Comparison of ENCODE assay signal across 8 cellular contexts in the genomic region with DNA sequence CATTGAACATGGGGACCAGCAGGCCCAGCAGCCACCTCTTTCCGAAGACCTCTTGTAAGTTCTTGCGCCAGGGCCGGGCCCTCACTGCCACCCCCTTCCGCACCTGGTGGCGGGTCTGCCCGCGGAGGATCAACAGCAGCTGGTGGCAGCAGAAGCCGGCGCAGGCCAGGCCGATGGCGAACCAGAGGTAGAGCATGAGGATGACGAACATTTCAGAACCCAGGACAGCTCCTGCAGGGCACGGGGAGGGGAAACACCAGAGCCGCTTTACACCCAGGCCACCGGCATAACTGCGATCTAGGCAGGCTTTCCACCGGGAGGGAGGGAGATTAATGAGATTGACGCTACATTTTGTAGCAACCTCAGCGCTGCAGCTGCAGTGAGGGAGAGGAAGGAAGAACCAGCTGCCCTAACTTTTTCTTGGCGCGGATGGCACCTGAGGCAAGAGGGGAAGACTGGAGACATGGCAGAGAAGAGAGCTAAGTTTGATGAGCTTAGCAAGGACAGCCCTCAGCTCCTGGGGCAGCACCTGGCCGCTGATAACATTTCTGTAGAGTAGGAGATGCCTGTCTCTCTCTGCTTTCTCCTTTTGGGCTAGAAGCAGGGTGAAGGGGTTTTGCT.
DNase-seq lines count a peak whose midpoint lies in the region; ATAC-seq lines count a peak whose summit lies in the region.

No MANE protein-coding gene starts in this region.

- no peak for ATAC-seq in HG03520 (IDR thresholded peaks at IDR 0.05; ENCODE audit: unreplicated experiment)

- DNase-seq in activated CD4-positive, alpha-beta T cell treated with anti-CD3 and anti-CD28 coated beads for 24 hours (ENCODE audit: low read depth in 2 of 2) = peak; percentile 33 to 38
- no peak for DNase-seq in activated CD4-positive, alpha-beta T cell treated with anti-CD3 and anti-CD28 coated beads for 1 hour
- DNase-seq in NOMO-1 treated with DMSO at 0.1 percent for 48 hours (lab: John Stamatoyannopoulos, UW; ENCODE audit: unreplicated experiment) (peak; percentile 47), iPS-NIHi7 (ENCODE audit: extremely low spot score) (peak; percentile 92), NCI-H748 (lab: John Stamatoyannopoulos, UW; ENCODE audit: unreplicated experiment) (no peak)
- DNase-seq in activated naive CD4-positive, alpha-beta T cell treated with anti-CD3 and anti-CD28 coated beads, Interleukin-2, amount 50 U/mL, for 16 hours = peak; percentile 47
- DNase-seq in stimulated activated CD4-positive, alpha-beta T cell treated with anti-CD3 and anti-CD28 coated beads, Interleukin-4, amount 100 ng/mL, for 48 hours (ENCODE audit: low read depth in 2 of 2) = peak; percentile 53 to 68

Comparison
In these comparisons a context has a peak if more than half of its experiments do, and no peak if none do; other contexts are left out.
1. DNase-seq: peak in activated CD4-positive, alpha-beta T cell treated with anti-CD3 and anti-CD28 coated beads for 24 hours (2 of 2), NOMO-1 treated with DMSO at 0.1 percent for 48 hours (single experiment), activated naive CD4-positive, alpha-beta T cell treated with anti-CD3 and anti-CD28 coated beads, Interleukin-2, amount 50 U/mL, for 16 hours (single experiment), iPS-NIHi7 (single experiment) and stimulated activated CD4-positive, alpha-beta T cell treated with anti-CD3 and anti-CD28 coated beads, Interleukin-4, amount 100 ng/mL, for 48 hours (2 of 2); none in activated CD4-positive, alpha-beta T cell treated with anti-CD3 and anti-CD28 coated beads for 1 hour (single experiment) and NCI-H748 (single experiment).